In genomic region chr20:44948513-44948912, GRCh38 we compare ENCODE assay signal across 25 cellular contexts.
"Had no signal": no experiment of that assay in that cellular context is flagged by ENCODE, and none has a peak within 500 bp of the region (broad histone marks: within the 10 kb centered on the region; RNA-seq: fewer than 3 reads in every experiment).

No MANE protein-coding gene starts in this region.

- H3K4me1 Mint-ChIP-seq: nephron had no signal

- H3K27me3 ChIP-seq: dorsolateral prefrontal cortex, heart left ventricle, pancreas, spleen, transverse colon had no signal

- H3K9me3 ChIP-seq: heart left ventricle, pancreas, prostate gland, spleen, thoracic aorta, transverse colon had no signal

- H3K4me3 Mint-ChIP-seq: nephron; stimulated activated naive B cell treated with anti-CD40 and anti-IgM and Interleukin-4, amounts not matched to agents 10 μg/mL and 1 μg/mL and 100 μg/mL, for 72 hours; stimulated activated naive CD8-positive, alpha-beta T cell treated with anti-CD3 and anti-CD28 coated beads, Interleukin-15, amount 100 ng/mL, for 72 hours had no signal

- H3K9me3 Mint-ChIP-seq: nephron; stimulated activated naive B cell treated with anti-CD40 and anti-IgM and Interleukin-4, amounts not matched to agents 10 μg/mL and 1 μg/mL and 100 μg/mL, for 72 hours; stimulated activated naive CD8-positive, alpha-beta T cell treated with anti-CD3 and anti-CD28 coated beads, Interleukin-15, amount 100 ng/mL, for 72 hours had no signal

- ATAC-seq: heart left ventricle; left colon; left ventricle myocardium superior; pancreas; sciatic nerve; stimulated activated naive B cell treated with anti-CD40 and anti-IgM and Interleukin-4, amounts not matched to agents 10 μg/mL and 1 μg/mL and 100 μg/mL, for 72 hours; stimulated activated naive CD8-positive, alpha-beta T cell treated with anti-CD3 and anti-CD28 coated beads, Interleukin-15, amount 100 ng/mL, for 72 hours had no signal

- H3K27ac ChIP-seq: coronary artery, dorsolateral prefrontal cortex, heart left ventricle, pancreas, prostate gland, spleen, transverse colon had no signal

- H3K4me1 ChIP-seq: pancreas, prostate gland, transverse colon had no signal

- DNase-seq: dorsolateral prefrontal cortex; effector CD8-positive, alpha-beta T cell; heart left ventricle; hippocampal formation; left colon; left ventricle myocardium superior; mesenchymal stem cell; midbrain; occipital lobe; pancreas; spleen; stimulated activated CD4-positive, alpha-beta T cell treated with anti-CD3 and anti-CD28 coated beads, Interleukin-15, amount 100 ng/mL, for 24 hours; stimulated activated CD4-positive, alpha-beta T cell treated with anti-CD3 and anti-CD28 coated beads, Interleukin-1b, Interleukin-23, amount 100 ng/mL, for 48 hours; stimulated activated CD4-positive, alpha-beta T cell treated with anti-CD3 and anti-CD28 coated beads, Interleukin-4, amount 100 ng/mL, for 24 hours; stimulated activated naive B cell treated with anti-CD40 and anti-IgM and Interleukin-4, amounts not matched to agents 10 μg/mL and 1 μg/mL and 100 μg/mL, for 72 hours; stimulated activated naive CD8-positive, alpha-beta T cell treated with anti-CD3 and anti-CD28 coated beads, Interleukin-15, amount 100 ng/mL, for 72 hours; transverse colon had no signal

- H3K27me3 Mint-ChIP-seq: stimulated activated naive B cell treated with anti-CD40 and anti-IgM and Interleukin-4, amounts not matched to agents 10 μg/mL and 1 μg/mL and 100 μg/mL, for 72 hours; stimulated activated naive CD8-positive, alpha-beta T cell treated with anti-CD3 and anti-CD28 coated beads, Interleukin-15, amount 100 ng/mL, for 72 hours had no signal

- H3K4me3 ChIP-seq: coronary artery, dorsolateral prefrontal cortex, heart left ventricle, lung, pancreas, prostate gland, spleen, thoracic aorta, transverse colon had no signal

- FAIRE-seq: endometrium, frontal cortex, pancreas had no signal

- H3K27ac Mint-ChIP-seq: nephron; stimulated activated naive B cell treated with anti-CD40 and anti-IgM and Interleukin-4, amounts not matched to agents 10 μg/mL and 1 μg/mL and 100 μg/mL, for 72 hours; stimulated activated naive CD8-positive, alpha-beta T cell treated with anti-CD3 and anti-CD28 coated beads, Interleukin-15, amount 100 ng/mL, for 72 hours had no signal
